Comparison of ENCODE assay signal across 8 cellular contexts in the genomic region with DNA sequence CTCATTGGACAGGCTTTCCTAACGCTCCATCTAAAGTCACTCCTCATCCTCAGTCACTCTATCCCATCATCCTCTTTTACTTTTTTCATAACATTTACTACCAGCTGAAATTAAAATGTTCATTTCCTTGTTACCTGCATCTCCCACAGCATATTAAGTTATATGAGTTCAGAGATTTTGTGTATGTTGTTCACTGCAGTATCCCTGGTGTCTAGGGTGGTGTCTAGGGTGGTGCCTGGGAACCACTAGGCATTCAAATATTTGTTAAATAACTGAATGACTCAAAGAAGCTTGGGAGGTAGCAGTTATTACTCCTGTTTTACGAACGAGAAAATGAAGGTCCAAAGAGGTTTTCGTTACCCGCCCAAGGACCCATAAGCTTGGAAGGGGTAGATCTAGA. TPM values are rescaled to one million over a fixed set of nuclear protein-coding genes. Genes with fewer than 3 reads are reported as not detected.
"Had no signal": no experiment of that assay in that cellular context is flagged by ENCODE, and none has a peak within 500 bp of the region (broad histone marks: within the 10 kb centered on the region; RNA-seq: fewer than 3 reads in every experiment).

No MANE protein-coding gene starts in this region.

- H3K4me3 Mint-ChIP-seq: GM23338, H9, IgD-negative memory B cell had no signal

- H3K27me3 Mint-ChIP-seq: IgD-negative memory B cell had no signal

- H3K36me3 Mint-ChIP-seq: IgD-negative memory B cell had no signal

- H2AFZ ChIP-seq: GM23338 had no signal

- H3K4me3 ChIP-seq: GM23338 had no signal

- H3K27ac Mint-ChIP-seq: GM23338, H9, IgD-negative memory B cell had no signal

- DNase-seq: H9, HCEC 1CT, KBM-7 had no signal

- H3K4me2 ChIP-seq: GM23338 had no signal

- FAIRE-seq: H1, H54, HepG2 had no signal

- H3K9me3 Mint-ChIP-seq: GM23338, H9, IgD-negative memory B cell had no signal

- ATAC-seq: GM23338, HepG2 had no signal

RNA-seq across cellular contexts. Expression of gene C3orf49, which starts 1.9 kb away (rescaled TPM):
- total RNA-seq: GM23338, H1, H9, HepG2 had no signal
- polyA plus RNA-seq: H1, HepG2, IgD-negative memory B cell had no signal
